ENCODE assay signal across 28 cellular contexts in the genomic region with DNA sequence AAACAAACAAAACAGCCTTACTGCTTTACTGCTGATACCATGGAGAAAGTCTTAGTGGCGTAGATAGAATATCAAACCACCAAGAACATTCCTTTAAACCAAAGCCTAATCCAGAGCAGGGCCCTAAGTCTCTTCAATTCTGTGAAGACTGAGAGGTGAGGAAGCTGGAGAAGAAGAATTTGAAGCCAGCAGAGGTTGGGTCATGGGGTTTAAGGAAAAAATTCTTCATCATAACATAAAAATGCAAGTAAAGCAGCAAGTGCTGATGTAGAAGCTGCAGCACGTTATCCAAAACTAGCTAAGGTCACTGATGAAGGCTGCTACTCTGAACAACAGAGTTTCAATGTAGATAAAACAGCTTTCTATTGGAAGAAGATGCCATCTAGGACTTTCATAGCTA.
"Had no signal": no experiment of that assay in that cellular context is flagged by ENCODE, and none has a peak within 500 bp of the region (broad histone marks: within the 10 kb centered on the region; RNA-seq: fewer than 3 reads in every experiment).

No MANE protein-coding gene starts in this region.

- H3K27me3 Mint-ChIP-seq: naive thymus-derived CD4-positive, alpha-beta T cell; progenitor cell of endocrine pancreas had no signal

- H3K9me3 ChIP-seq: gastrocnemius medialis, heart left ventricle, left lung, stomach, testis, tibial artery, upper lobe of left lung had no signal

- H3K4me3 Mint-ChIP-seq: endodermal cell; mesothelial cell of epicardium; nephron; neural progenitor cell; stimulated activated effector memory CD8-positive, alpha-beta T cell treated with anti-CD3 and anti-CD28 coated beads, Interleukin-12 subunit alpha, Interleukin-12 subunit beta, amount 100 ng/mL, for 72 hours had no signal

- H3K4me1 ChIP-seq: gastrocnemius medialis, left lung, neural progenitor cell, parathyroid adenoma, stomach, testis, tibial artery, upper lobe of left lung had no signal

- H2AFZ ChIP-seq: hepatocyte, neural progenitor cell, parathyroid adenoma had no signal

- DNase-seq: effector CD8-positive, alpha-beta T cell; endodermal cell; foreskin fibroblast; gastrocnemius medialis; heart left ventricle; left cardiac atrium; left lung; mesenchymal stem cell; naive thymus-derived CD4-positive, alpha-beta T cell; stimulated activated CD4-positive, alpha-beta T cell treated with anti-CD3 and anti-CD28 coated beads, Interleukin-12 subunit alpha, Interleukin-12 subunit beta, amount 100 ng/mL, for 4 hours; stimulated activated CD4-positive, alpha-beta T cell treated with anti-CD3 and anti-CD28 coated beads, Interleukin-1b, Interleukin-23, amount 100 ng/mL, for 48 hours; stimulated activated CD4-positive, alpha-beta T cell treated with anti-CD3 and anti-CD28 coated beads, Interleukin-4, amount 100 ng/mL, for 24 hours; stimulated activated naive CD4-positive, alpha-beta T cell treated with Interleukin-2 at 50 U/mL for 16 hours; testis; tibial artery had no signal

- ATAC-seq: esophagus mucosa; gastrocnemius medialis; heart left ventricle; left cardiac atrium; naive thymus-derived CD4-positive, alpha-beta T cell; sciatic nerve; stimulated activated effector memory CD8-positive, alpha-beta T cell treated with anti-CD3 and anti-CD28 coated beads, Interleukin-12 subunit alpha, Interleukin-12 subunit beta, amount 100 ng/mL, for 72 hours had no signal

- H3K27ac ChIP-seq: epithelial cell of prostate, gastrocnemius medialis, heart left ventricle, hepatocyte, left lung, neural progenitor cell, parathyroid adenoma, stomach, testis, tibial artery, upper lobe of left lung had no signal

- H3K4me3 ChIP-seq: gastrocnemius medialis, heart left ventricle, hepatocyte, left lung, neural progenitor cell, smooth muscle cell, stomach, testis, tibial artery, upper lobe of left lung had no signal

- H3K27ac Mint-ChIP-seq: mesothelial cell of epicardium; nephron; neural progenitor cell; progenitor cell of endocrine pancreas; stimulated activated effector memory CD8-positive, alpha-beta T cell treated with anti-CD3 and anti-CD28 coated beads, Interleukin-12 subunit alpha, Interleukin-12 subunit beta, amount 100 ng/mL, for 72 hours had no signal

- H3K9me3 Mint-ChIP-seq: neural progenitor cell; stimulated activated effector memory CD8-positive, alpha-beta T cell treated with anti-CD3 and anti-CD28 coated beads, Interleukin-12 subunit alpha, Interleukin-12 subunit beta, amount 100 ng/mL, for 72 hours had no signal

- H3K79me2 ChIP-seq: parathyroid adenoma had no signal

- H3K4me2 ChIP-seq: hepatocyte, neural progenitor cell, smooth muscle cell had no signal

- H3K4me1 Mint-ChIP-seq: endodermal cell, mesothelial cell of epicardium, nephron, neural progenitor cell had no signal

- H3K27me3 ChIP-seq: gastrocnemius medialis, heart left ventricle, hepatocyte, left lung, neural progenitor cell, stomach, testis, tibial artery, upper lobe of left lung had no signal
